Comparison of ENCODE assay signal across 4 cellular contexts in genomic region chr13:51883226-51883600, GRCh38. TPM values are rescaled to one million over a fixed set of nuclear protein-coding genes. Genes with fewer than 3 reads are reported as not detected.
"Had no signal": no experiment of that assay in that cellular context is flagged by ENCODE, and none has a peak within 500 bp of the region (broad histone marks: within the 10 kb centered on the region; RNA-seq: fewer than 3 reads in every experiment).

No MANE protein-coding gene starts in this region.

- DNase-seq: GDM1, GF-D8 had no signal

- H3K4me3 ChIP-seq: GM12878 had no signal

- ATAC-seq: GM12878 had no signal

RNA-seq across cellular contexts. Expression of gene CCDC70, which starts 21.4 kb away (rescaled TPM):
- total RNA-seq: G401, GM12878 had no signal

RNA-seq across cellular contexts. Expression of gene TMEM272, which starts 38.2 kb away (rescaled TPM):
- total RNA-seq: GM12878 had no signal
